In genomic region chr7:26186364-26187311, GRCh38 we compare ENCODE assay signal across 10 cellular contexts. TPM values are rescaled to one million over a fixed set of nuclear protein-coding genes. Genes with fewer than 3 reads are reported as not detected.
DNase-seq lines count a peak whose midpoint lies in the region; ATAC-seq and TF ChIP-seq lines count a peak whose summit lies in the region.
"Had no signal": no experiment of that assay in that cellular context is flagged by ENCODE, and none has a peak within 500 bp of the region (broad histone marks: within the 10 kb centered on the region; RNA-seq: fewer than 3 reads in every experiment).

No MANE protein-coding gene starts in this region.

- peak; percentile 53 for DNase-seq in DMS53 (lab: John Stamatoyannopoulos, UW)
- no peak for DNase-seq in DMS53 treated with DMSO at 0.1 percent for 48 hours (lab: John Stamatoyannopoulos, UW; ENCODE audit: unreplicated experiment)
- DNase-seq in GM20000 (ENCODE audit: low spot score): no peak
- no peak for DNase-seq in NCI-H2196 treated with DMSO at 0.1 percent for 48 hours (lab: John Stamatoyannopoulos, UW; ENCODE audit: unreplicated experiment)
- DNase-seq: kidney had no signal

- no peaks in the 10 kb centered on the region for H3K27me3 Mint-ChIP-seq in activated T-helper 17 cell treated with anti-CD3 and anti-CD28 coated beads, Interleukin-2, amount 50 U/mL, for 72 hours
- H3K27me3 Mint-ChIP-seq in nephron (ENCODE audit: low read depth): no peaks in the 10 kb centered on the region

- peak overlapping the region; percentile 68; the same call in 1 of the 2 replicates for H3K27ac ChIP-seq in HUES64 (ENCODE audit: low read depth, low read length)
- H3K27ac ChIP-seq: prostate gland had no signal

- 95% methylated on average over 5 of the region's 5 CpGs for WGBS in HUES64

- TF ChIP-seq CTCF in nephron (IDR thresholded peaks at IDR 0.05; ENCODE audit: unreplicated experiment in 3 of 3) (no peak), GM20000 (IDR thresholded peaks at IDR 0.05; ENCODE audit: extremely low read depth, missing control alignments) (no peak)

- H3K4me1 Mint-ChIP-seq in activated T-helper 17 cell treated with anti-CD3 and anti-CD28 coated beads, Interleukin-2, amount 50 U/mL, for 72 hours: peaks cover 49% of the 10 kb centered on the region
- H3K4me1 Mint-ChIP-seq in nephron: no peaks in the 10 kb centered on the region

- H3K4me3 Mint-ChIP-seq in activated T-helper 17 cell treated with anti-CD3 and anti-CD28 coated beads, Interleukin-2, amount 50 U/mL, for 72 hours: peak overlapping the region; percentile 19
- H3K4me3 Mint-ChIP-seq in nephron: no peak overlapping the region

- peak overlapping the region; percentile 77 for H3K27ac Mint-ChIP-seq in activated T-helper 17 cell treated with anti-CD3 and anti-CD28 coated beads, Interleukin-2, amount 50 U/mL, for 72 hours
- H3K27ac Mint-ChIP-seq in nephron: peak overlapping the region in 2 of 3 experiments; percentile 66 to 67

- H3K36me3 Mint-ChIP-seq in activated T-helper 17 cell treated with anti-CD3 and anti-CD28 coated beads, Interleukin-2, amount 50 U/mL, for 72 hours (ENCODE audit: low read depth): peaks cover 98% of the 10 kb centered on the region
- peaks cover 59% of the 10 kb centered on the region for H3K36me3 Mint-ChIP-seq in nephron (ENCODE audit: low read depth)

- no peaks in the 10 kb centered on the region for H3K9me3 Mint-ChIP-seq in activated T-helper 17 cell treated with anti-CD3 and anti-CD28 coated beads, Interleukin-2, amount 50 U/mL, for 72 hours
- no peaks in the 10 kb centered on the region for H3K9me3 Mint-ChIP-seq in nephron

- H3K9me3 ChIP-seq in HUES64 (ENCODE audit: insufficient read depth, low read depth, low read length): no peaks in the 10 kb centered on the region
- H3K9me3 ChIP-seq: prostate gland had no signal

- peaks cover 63% of the 10 kb centered on the region for H3K36me3 ChIP-seq in HUES64 (ENCODE audit: insufficient read depth, low read length)

- ATAC-seq in activated T-helper 17 cell treated with anti-CD3 and anti-CD28 coated beads, Interleukin-2, amount 50 U/mL, for 72 hours (replicated peaks): peak; percentile 44
- ATAC-seq in GM21526 (IDR thresholded peaks at IDR 0.05; ENCODE audit: low FRiP score, unreplicated experiment): no peak

- H3K27me3 ChIP-seq in HUES64 (ENCODE audit: insufficient read depth, low read length): no peaks in the 10 kb centered on the region

- no peak overlapping the region for H3K9ac ChIP-seq in HUES64 (ENCODE audit: low read depth, low read length)

- H3K4me3 ChIP-seq in HUES64 (ENCODE audit: low read length): no peak overlapping the region
- H3K4me3 ChIP-seq: prostate gland had no signal

- no peaks in the 10 kb centered on the region for H3K4me1 ChIP-seq in HUES64 (ENCODE audit: insufficient read depth, low read length)
- H3K4me1 ChIP-seq: prostate gland had no signal

RNA-seq across cellular contexts. Expression of gene HNRNPA2B1, which starts 13.9 kb away (rescaled TPM):
- polyA plus RNA-seq in HUES64 (2013, experiment 1 of 2): 947 TPM
- polyA plus RNA-seq in HUES64 (2013, experiment 2 of 2): 1,093 TPM
- 100 to 1,000 TPM; 491 to 882 TPM for total RNA-seq in activated T-helper 17 cell treated with anti-CD3 and anti-CD28 coated beads, Interleukin-2, amount 50 U/mL, for 72 hours

RNA-seq across cellular contexts. Expression of gene CBX3, which starts 14.9 kb away (rescaled TPM):
- polyA plus RNA-seq in HUES64 (2013, experiment 1 of 2): 231 TPM
- 241 TPM for polyA plus RNA-seq in HUES64 (2013, experiment 2 of 2)
- 100 to 1,000 TPM; 179 to 242 TPM for total RNA-seq in activated T-helper 17 cell treated with anti-CD3 and anti-CD28 coated beads, Interleukin-2, amount 50 U/mL, for 72 hours

RNA-seq across cellular contexts. Expression of gene NFE2L3, which starts 34.6 kb away (rescaled TPM):
- polyA plus RNA-seq in HUES64 (2013, experiment 1 of 2): 59.2 TPM
- 66.1 TPM for polyA plus RNA-seq in HUES64 (2013, experiment 2 of 2)
- total RNA-seq in activated T-helper 17 cell treated with anti-CD3 and anti-CD28 coated beads, Interleukin-2, amount 50 U/mL, for 72 hours: 10 to 100 TPM; 24.1 to 27.6 TPM
